In the genomic region with DNA sequence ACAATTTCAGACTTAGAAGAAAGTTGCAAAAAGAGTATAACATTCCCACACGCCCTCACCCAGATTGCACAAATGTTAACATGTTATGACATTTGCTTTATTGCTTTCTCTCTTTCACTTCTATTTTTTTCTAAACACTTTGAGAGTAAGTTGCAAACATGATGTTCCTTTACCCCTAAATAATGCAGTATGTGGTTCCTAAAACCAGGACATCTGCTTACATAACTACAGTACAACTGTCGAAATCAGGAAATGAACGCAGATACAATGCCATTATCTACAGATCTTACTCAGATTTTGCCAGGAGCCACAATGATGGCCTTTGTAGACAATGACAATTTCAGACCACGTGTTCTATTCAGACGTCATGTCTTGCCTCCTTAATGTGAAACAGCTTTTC, we compare ENCODE assay signal across 8 cellular contexts. TPM values are rescaled to one million over a fixed set of nuclear protein-coding genes. Genes with fewer than 3 reads are reported as not detected.
DNase-seq lines count a peak whose midpoint lies in the region; ATAC-seq and TF ChIP-seq lines count a peak whose summit lies in the region.

No MANE protein-coding gene starts in this region.

- no peaks in the 10 kb centered on the region for H3K27me3 Mint-ChIP-seq in osteocyte (ENCODE audit: unreplicated experiment)

- TF ChIP-seq CTCF in osteocyte (IDR thresholded peaks at IDR 0.05) = no peak

- ATAC-seq in GM19468 (IDR thresholded peaks at IDR 0.05; ENCODE audit: extremely low read depth, unreplicated experiment) (peak; percentile 13), left lobe of liver (peak; percentile 6), HG02623 (IDR thresholded peaks at IDR 0.05; ENCODE audit: unreplicated experiment) (no peak), GM21367 (IDR thresholded peaks at IDR 0.05; ENCODE audit: unreplicated experiment) (no peak)

- H3K27ac Mint-ChIP-seq in osteocyte (ENCODE audit: unreplicated experiment) = no peak overlapping the region

- H3K4me3 Mint-ChIP-seq in osteocyte (ENCODE audit: unreplicated experiment) = no peak overlapping the region

- H3K9me3 Mint-ChIP-seq in osteocyte (ENCODE audit: unreplicated experiment) = no peaks in the 10 kb centered on the region

- DNase-seq in AML-193 (lab: John Stamatoyannopoulos, UW) = peak; percentile 55 to 74
- peak; percentile 39 for DNase-seq in T-helper 22 cell (ENCODE audit: low read depth)
- no peak for DNase-seq in left lobe of liver (ENCODE audit: low spot score)
- no peak for DNase-seq in NK-92 (lab: John Stamatoyannopoulos, UW; ENCODE audit: unreplicated experiment)
- DNase-seq in osteocyte (ENCODE audit: extremely low spot score, unreplicated experiment) = no peak

- no peaks in the 10 kb centered on the region for H3K36me3 Mint-ChIP-seq in osteocyte (ENCODE audit: unreplicated experiment)

- H3K4me1 Mint-ChIP-seq in osteocyte (ENCODE audit: unreplicated experiment) = peaks cover 11% of the 10 kb centered on the region

RNA-seq across cellular contexts. Expression of gene SH3TC1, which starts 22.4 kb away (rescaled TPM):
- 33.3 TPM for total RNA-seq in left lobe of liver
- 0.70 and 1.6 TPM in 2 replicates for total RNA-seq in osteocyte

RNA-seq across cellular contexts. Expression of gene HTRA3, which starts 48.1 kb away (rescaled TPM):
- total RNA-seq in left lobe of liver = 1.6 TPM
- 0.16 and 0.37 TPM in 2 replicates for total RNA-seq in osteocyte

Comparison
In these comparisons a context has a peak if more than half of its experiments do, and no peak if none do; other contexts are left out.
1. DNase-seq: peak in AML-193 (2 of 2) and T-helper 22 cell (single experiment); none in left lobe of liver (single experiment), NK-92 (single experiment) and osteocyte (single experiment).
2. ATAC-seq: peak in GM19468 (single experiment) and left lobe of liver (single experiment); none in HG02623 (single experiment) and GM21367 (single experiment).
3. RNA of gene SH3TC1, which starts 22.4 kb away (total RNA-seq): 33.3 TPM in left lobe of liver (single experiment); 0.70 to 1.6 TPM in osteocyte; every median in the first group is over 10 times any median in the second.